1 cellular context compared by ENCODE assay signal in genomic region chr5:107389130-107389553, GRCh38.
TF ChIP-seq lines count a peak whose summit lies in the region.

No MANE protein-coding gene starts in this region.

TF ChIP-seq in GM12878, 131 proteins besides CTCF, POLR2A, EP300 and RAD21 (continued from another document):
- no peak for TF ChIP-seq CUX1 (IDR thresholded peaks at IDR 0.05; ENCODE audit: insufficient replicate concordance, low read depth, low read length)
- no peak for TF ChIP-seq ELK1 (IDR thresholded peaks at IDR 0.05; ENCODE audit: low read depth, low read length)
- TF ChIP-seq ZNF217 (IDR thresholded peaks at IDR 0.05) = no peak
- TF ChIP-seq USF2 (IDR thresholded peaks at IDR 0.05; ENCODE audit: borderline replicate concordance, low read depth, low read length) = no peak
- TF ChIP-seq SIN3A (IDR thresholded peaks at IDR 0.05; ENCODE audit: low read depth, low read length) = no peak
- TF ChIP-seq MYB (IDR thresholded peaks at IDR 0.05; ENCODE audit: borderline replicate concordance, low read depth, low read length) = no peak
- no peak for TF ChIP-seq STAT1 (conservative IDR thresholded peaks at IDR 0.05)
- no peak for TF ChIP-seq BMI1 (IDR thresholded peaks at IDR 0.05; ENCODE audit: borderline replicate concordance)
- no peak for TF ChIP-seq PKNOX1 (IDR thresholded peaks at IDR 0.05)
- peak; percentile 71; the same call in 1 of the 2 replicates for TF ChIP-seq NBN (IDR thresholded peaks at IDR 0.05)
- TF ChIP-seq SUPT20H (IDR thresholded peaks at IDR 0.05; ENCODE audit: borderline replicate concordance, control insufficient read depth, low read depth, low read length) = no peak
- no peak for TF ChIP-seq CHD4 (IDR thresholded peaks at IDR 0.05)
- TF ChIP-seq RFX5 (IDR thresholded peaks at IDR 0.05; ENCODE audit: low read depth, low read length) = no peak
- TF ChIP-seq DPF2 (IDR thresholded peaks at IDR 0.05) = peak; percentile 77
- TF ChIP-seq ATF3 (IDR thresholded peaks at IDR 0.05; ENCODE audit: borderline replicate concordance, extremely low read depth, low read depth, low read length) = no peak
- no peak for TF ChIP-seq RB1 (IDR thresholded peaks at IDR 0.05; ENCODE audit: borderline replicate concordance)
- no peak for TF ChIP-seq ZNF687 (IDR thresholded peaks at IDR 0.05)
- no peak for TF ChIP-seq IRF3 (IDR thresholded peaks at IDR 0.05)
- TF ChIP-seq TBL1XR1 (IDR thresholded peaks at IDR 0.05; ENCODE audit: low read depth, low read length) = peak; percentile 77
- TF ChIP-seq ZZZ3 (IDR thresholded peaks at IDR 0.05; ENCODE audit: control insufficient read depth, insufficient read length, low read depth) = no peak
- TF ChIP-seq BRCA1 (IDR thresholded peaks at IDR 0.05; ENCODE audit: low read depth, low read length) = no peak
- TF ChIP-seq BCLAF1 (IDR thresholded peaks at IDR 0.05) = no peak
- no peak for TF ChIP-seq IRF4 (IDR thresholded peaks at IDR 0.05; ENCODE audit: low read depth, low read length)
- TF ChIP-seq TCF7 (IDR thresholded peaks at IDR 0.05; ENCODE audit: borderline replicate concordance) = no peak
- TF ChIP-seq ETV6 (conservative IDR thresholded peaks at IDR 0.05 in 1 of 2, IDR thresholded peaks at IDR 0.05 in 1 of 2; ENCODE audit: borderline replicate concordance in 1 of 2, low read depth in 1 of 2) = peak in 1 of 2 experiments; percentile 84; a peak in 2 of 4 replicates
- TF ChIP-seq IKZF2 (IDR thresholded peaks at IDR 0.05) = peak; percentile 96 to 97
- TF ChIP-seq RBBP5 (conservative IDR thresholded peaks at IDR 0.05) = no peak
- no peak for TF ChIP-seq SUZ12 (IDR thresholded peaks at IDR 0.05; ENCODE audit: unreplicated experiment)
- no peak for TF ChIP-seq RELA (IDR thresholded peaks at IDR 0.05; ENCODE audit: borderline replicate concordance, partially characterized antibody)
- no peak for TF ChIP-seq ESRRA (IDR thresholded peaks at IDR 0.05; ENCODE audit: low read length)
- TF ChIP-seq ASH2L (IDR thresholded peaks at IDR 0.05; ENCODE audit: borderline replicate concordance, low read depth) = no peak
- peak in 1 of 2 experiments; percentile 79; a peak in 1 of 4 replicates for TF ChIP-seq CEBPB (IDR thresholded peaks at IDR 0.05; ENCODE audit: borderline replicate concordance in 1 of 2, low read depth in 2 of 2, low read length in 2 of 2)
- peak; percentile 84 for TF ChIP-seq SKIL (IDR thresholded peaks at IDR 0.05; ENCODE audit: low read depth, poor library complexity, severe bottlenecking)
